ENCODE assay signal across 19 cellular contexts in genomic region chr12:91511795-91512420, GRCh38.
A peak's percentile ranks its signal among the peaks of the same experiment; 100 is the strongest.
DNase-seq lines count a peak whose midpoint lies in the region; ATAC-seq and TF ChIP-seq lines count a peak whose summit lies in the region.
"Had no signal": no experiment of that assay in that cellular context is flagged by ENCODE, and none has a peak within 500 bp of the region (broad histone marks: within the 10 kb centered on the region; RNA-seq: fewer than 3 reads in every experiment).

No MANE protein-coding gene starts in this region.

- no peaks in the 10 kb centered on the region for H3K79me2 ChIP-seq in GM23338 (replicated peaks; ENCODE audit: insufficient read depth)

- H3K9me3 ChIP-seq in SJCRH30 (replicated peaks) (no peaks in the 10 kb centered on the region), neuron (ENCODE audit: low read length) (no peaks in the 10 kb centered on the region)
- H3K9me3 ChIP-seq: BE2C had no signal

- H3K27me3 ChIP-seq in GM23338 (ENCODE audit: insufficient read depth), result no peaks in the 10 kb centered on the region
- H3K27me3 ChIP-seq in SJCRH30, result no peaks in the 10 kb centered on the region
- H3K27me3 ChIP-seq in neuron (ENCODE audit: insufficient read depth, low read length), result no peaks in the 10 kb centered on the region
- H3K27me3 ChIP-seq: BE2C had no signal

- no peak for TF ChIP-seq CTCF in GM23338 (conservative IDR thresholded peaks at IDR 0.05; ENCODE audit: low read depth in 2 of 2)
- TF ChIP-seq CTCF in RWPE1 (conservative IDR thresholded peaks at IDR 0.05; ENCODE audit: low read depth), result no peak

- peak; percentile 67 for ATAC-seq in GM23338
- ATAC-seq: GM12878 had no signal

- no peaks in the 10 kb centered on the region for H3K36me3 Mint-ChIP-seq in GM23338 (ENCODE audit: low read depth)

- no peaks in the 10 kb centered on the region for H3F3A ChIP-seq in GM23338 (replicated peaks; ENCODE audit: low read depth)

- H3K9me3 Mint-ChIP-seq in GM23338, result no peaks in the 10 kb centered on the region
- H3K9me3 Mint-ChIP-seq: H9 had no signal

- no peak overlapping the region for H2AFZ ChIP-seq in GM23338
- H2AFZ ChIP-seq in neuron (ENCODE audit: low read depth, low read length), result peak overlapping the region; percentile 3

- H3K27ac Mint-ChIP-seq in GM23338, result no peak overlapping the region
- H3K27ac Mint-ChIP-seq: HFFc6 had no signal

- no peaks in the 10 kb centered on the region for H3K36me3 ChIP-seq in GM23338 (ENCODE audit: insufficient read depth)
- H3K36me3 ChIP-seq in SJCRH30, result no peaks in the 10 kb centered on the region
- H3K36me3 ChIP-seq in neuron (ENCODE audit: insufficient read depth, low read length), result no peaks in the 10 kb centered on the region
- H3K36me3 ChIP-seq: BE2C had no signal

- no peak overlapping the region for H3K4me3 Mint-ChIP-seq in GM23338
- H3K4me3 Mint-ChIP-seq: HFFc6 had no signal

- DNase-seq in GM23338 (ENCODE audit: low spot score) (peak; percentile 11), NCI-H146 treated with DMSO at 0.1 percent for 48 hours (lab: John Stamatoyannopoulos, UW; ENCODE audit: unreplicated experiment) (peak; percentile 43), SJCRH30 (peak; percentile 6 to 35), NCI-H446 (lab: John Stamatoyannopoulos, UW) (no peak), dermis blood vessel endothelial cell (no peak), RWPE1 (ENCODE audit: low spot score) (no peak)
- DNase-seq: BE2C, DND-41, H9, HFFc6, Kasumi-1, NCI-H1417 treated with DMSO at 0.1 percent for 48 hours, NCI-H1930, NCI-H446 treated with DMSO at 0.1 percent for 48 hours, NCI-H82, Right ventricle myocardium superior had no signal

- H3K4me3 ChIP-seq in GM23338 (no peak overlapping the region), SJCRH30 (no peak overlapping the region), neuron (ENCODE audit: low read length) (no peak overlapping the region)
- H3K4me3 ChIP-seq: GM12878, SK-N-MC had no signal

- CTCF ChIA-PET in RWPE1 (lab: Yijun Ruan, JAX), result no interaction called here

- H3K27me3 Mint-ChIP-seq in GM23338 (ENCODE audit: insufficient read depth, low read depth, poor library complexity), result no peaks in the 10 kb centered on the region

- POLR2A ChIA-PET in RWPE1 (lab: Yijun Ruan, JAX; ENCODE audit: low non-redundant PET), result no interaction called here

- peak overlapping the region; percentile 57 for H3K4me2 ChIP-seq in GM23338

- H3K4me1 Mint-ChIP-seq in GM23338, result peaks cover 33% of the 10 kb centered on the region

- H3K27ac ChIP-seq in GM23338 (ENCODE audit: low read depth) (no peak overlapping the region), SJCRH30 (no peak overlapping the region), RWPE1 (no peak overlapping the region)
- H3K27ac ChIP-seq: SK-N-MC had no signal

- H3K4me1 ChIP-seq in GM23338 (ENCODE audit: insufficient read depth), result peaks cover 36% of the 10 kb centered on the region
- peaks cover 8% of the 10 kb centered on the region; the same call in 1 of the 2 replicates for H3K4me1 ChIP-seq in SJCRH30
- H3K4me1 ChIP-seq in neuron (ENCODE audit: insufficient read depth, low read length), result peaks cover 11% of the 10 kb centered on the region
- H3K4me1 ChIP-seq: BE2C had no signal

- no peaks in the 10 kb centered on the region for H4K20me1 ChIP-seq in GM23338 (replicated peaks; ENCODE audit: insufficient read depth)

- peaks cover 4% of the 10 kb centered on the region for H3K9me2 ChIP-seq in GM23338 (ENCODE audit: insufficient read depth)

TF ChIP-seq in GM23338, 12 proteins besides CTCF, POLR2A, EP300 and RAD21:
- TF ChIP-seq ZNF114 (CRISPR knock-in tag; IDR thresholded peaks at IDR 0.05) (no peak), ZNF331 (CRISPR knock-in tag; IDR thresholded peaks at IDR 0.05; ENCODE audit: low read depth) (no peak), STAT1 (IDR thresholded peaks at IDR 0.05; ENCODE audit: unreplicated experiment) (no peak), EZH2 (IDR thresholded peaks at IDR 0.05; ENCODE audit: low read depth, unreplicated experiment) (no peak), ETS1 (IDR thresholded peaks at IDR 0.05) (no peak), ZNF462 (CRISPR knock-in tag; IDR thresholded peaks at IDR 0.05) (no peak), POLR2AphosphoS5 (IDR thresholded peaks at IDR 0.05; ENCODE audit: low read depth) (no peak), JUNB (IDR thresholded peaks at IDR 0.05; ENCODE audit: unreplicated experiment) (no peak), NANOG (IDR thresholded peaks at IDR 0.05; ENCODE audit: borderline replicate concordance) (no peak), EZH2phosphoT487 (IDR thresholded peaks at IDR 0.05; ENCODE audit: unreplicated experiment) (no peak)

Comparison
In these comparisons a context has a peak if more than half of its experiments do, and no peak if none do; other contexts are left out.
1. DNase-seq: peak in GM23338 (single experiment), NCI-H146 treated with DMSO at 0.1 percent for 48 hours (single experiment) and SJCRH30 (2 of 2); none in NCI-H446 (0 of 2), dermis blood vessel endothelial cell (single experiment) and RWPE1 (single experiment).